ENCODE assay signal across 11 cellular contexts in genomic region chr6:26268659-26269402, GRCh38.
DNase-seq lines count a peak whose midpoint lies in the region; TF ChIP-seq lines count a peak whose summit lies in the region.
"Had no signal": no experiment of that assay in that cellular context is flagged by ENCODE, and none has a peak within 500 bp of the region (broad histone marks: within the 10 kb centered on the region; RNA-seq: fewer than 3 reads in every experiment).

No MANE protein-coding gene starts in this region.

- H3K79me2 ChIP-seq in trophoblast cell (ENCODE audit: control insufficient read depth, insufficient read depth, low read length, poor library complexity), result peaks cover 6% of the 10 kb centered on the region

- no peak overlapping the region for H2BK12ac ChIP-seq in trophoblast cell (ENCODE audit: low read length)

- no peak overlapping the region for H3K18ac ChIP-seq in trophoblast cell (ENCODE audit: low read length)

- DNase-seq in activated CD4-positive, alpha-beta T cell treated with anti-CD3 and anti-CD28 coated beads, Interleukin-2, amount 10 ng/mL, durations not matched to agents 24 days and 14 days, result peak; percentile 69
- DNase-seq in activated CD4-positive, alpha-beta T cell treated with anti-CD3 and anti-CD28 coated beads, Interleukin-2, amount 50 U/mL, for 1 hour, result no peak
- peak; percentile 53 for DNase-seq in NCI-H345 treated with DMSO at 0.1 percent for 48 hours (lab: John Stamatoyannopoulos, UW; ENCODE audit: unreplicated experiment)
- no peak for DNase-seq in trophoblast cell
- DNase-seq in effector memory CD4-positive, alpha-beta T cell, result no peak
- DNase-seq in NCI-H2107 (lab: John Stamatoyannopoulos, UW), result no peak
- DNase-seq in DMS 273 (lab: John Stamatoyannopoulos, UW; ENCODE audit: unreplicated experiment), result no peak

- peak overlapping the region; percentile 17 for H3K4me2 ChIP-seq in trophoblast cell (ENCODE audit: low read length)

- peak overlapping the region; percentile 51 for H3K4me3 Mint-ChIP-seq in activated CD4-positive, alpha-beta T cell treated with anti-CD3 and anti-CD28 coated beads, Interleukin-2, amount 10 ng/mL, durations not matched to agents 24 days and 14 days
- peak overlapping the region in 3 of 5 experiments; percentile 18 to 43 (median 40) for H3K4me3 Mint-ChIP-seq in brain
- H3K4me3 Mint-ChIP-seq: B cell, neural crest cell had no signal

- H4K8ac ChIP-seq in trophoblast cell (ENCODE audit: low read depth, low read length), result no peak overlapping the region

- H4K91ac ChIP-seq in trophoblast cell (ENCODE audit: low read depth, low read length), result no peak overlapping the region

- TF ChIP-seq CTCF in brain (conservative IDR thresholded peaks at IDR 0.05), result no peak

- H3K27me3 Mint-ChIP-seq in activated CD4-positive, alpha-beta T cell treated with anti-CD3 and anti-CD28 coated beads, Interleukin-2, amount 10 ng/mL, durations not matched to agents 24 days and 14 days, result no peaks in the 10 kb centered on the region
- peaks cover 6% of the 10 kb centered on the region for H3K27me3 Mint-ChIP-seq in brain
- H3K27me3 Mint-ChIP-seq: B cell had no signal

- H3K79me1 ChIP-seq in trophoblast cell (ENCODE audit: low read length), result peaks cover 15% of the 10 kb centered on the region

- no peak overlapping the region for H3K23ac ChIP-seq in trophoblast cell (ENCODE audit: low read length)

- H3K36me3 ChIP-seq in trophoblast cell (ENCODE audit: control insufficient read depth in 1 of 2, insufficient read depth in 2 of 2, low read length in 2 of 2), result no peaks in the 10 kb centered on the region
- H3K36me3 ChIP-seq in effector memory CD4-positive, alpha-beta T cell (ENCODE audit: control insufficient read depth, insufficient read depth, low read length), result no peaks in the 10 kb centered on the region

- intact Hi-C loops in activated CD4-positive, alpha-beta T cell treated with anti-CD3 and anti-CD28 coated beads, Interleukin-2, amount 10 ng/mL, durations not matched to agents 24 days and 14 days (cut with micrococcal nuclease), result no loop called here

- H3K4me3 ChIP-seq in trophoblast cell (ENCODE audit: low read depth, low read length), result no peak overlapping the region
- no peak overlapping the region for H3K4me3 ChIP-seq in effector memory CD4-positive, alpha-beta T cell (ENCODE audit: insufficient read depth, low read depth, low read length, poor library complexity, severe bottlenecking)

- H3K27me3 ChIP-seq in trophoblast cell (ENCODE audit: insufficient read depth, low read length), result no peaks in the 10 kb centered on the region
- no peaks in the 10 kb centered on the region for H3K27me3 ChIP-seq in effector memory CD4-positive, alpha-beta T cell (replicated peaks; ENCODE audit: control insufficient read depth, insufficient read depth, low read length, poor library complexity, severe bottlenecking)

- H3K27ac ChIP-seq in trophoblast cell (ENCODE audit: low read depth, low read length), result no peak overlapping the region
- H3K27ac ChIP-seq in effector memory CD4-positive, alpha-beta T cell (ENCODE audit: insufficient read depth, low read length, poor library complexity, severe bottlenecking), result no peak overlapping the region
- H3K27ac ChIP-seq: VCaP had no signal

- H3K4ac ChIP-seq in trophoblast cell (ENCODE audit: low read depth, low read length), result no peak overlapping the region

- no peak overlapping the region for H3K14ac ChIP-seq in trophoblast cell (ENCODE audit: low read length)

- no peaks in the 10 kb centered on the region for H3K9me3 ChIP-seq in trophoblast cell (ENCODE audit: insufficient read depth, low read depth, low read length)
- H3K9me3 ChIP-seq in effector memory CD4-positive, alpha-beta T cell (ENCODE audit: control insufficient read depth, low read length), result no peaks in the 10 kb centered on the region

- H3K9me3 Mint-ChIP-seq in activated CD4-positive, alpha-beta T cell treated with anti-CD3 and anti-CD28 coated beads, Interleukin-2, amount 10 ng/mL, durations not matched to agents 24 days and 14 days, result no peaks in the 10 kb centered on the region
- H3K9me3 Mint-ChIP-seq in brain, result peaks cover 0 to 2% (median 0%) of the 10 kb centered on the region in 5 experiments
- H3K9me3 Mint-ChIP-seq: neural crest cell had no signal

- H3K9ac ChIP-seq in trophoblast cell (ENCODE audit: low read length), result no peak overlapping the region

- no peak overlapping the region for H4K12ac ChIP-seq in trophoblast cell (ENCODE audit: low read depth, low read length)

- H2BK5ac ChIP-seq in trophoblast cell (ENCODE audit: low read depth, low read length, poor library complexity), result no peak overlapping the region

- no peak overlapping the region for H2AFZ ChIP-seq in trophoblast cell (ENCODE audit: insufficient read depth, low read length, poor library complexity)

- H2BK120ac ChIP-seq in trophoblast cell (ENCODE audit: insufficient read depth, low read length, poor library complexity), result no peak overlapping the region

- no peaks in the 10 kb centered on the region for H3K36me3 Mint-ChIP-seq in activated CD4-positive, alpha-beta T cell treated with anti-CD3 and anti-CD28 coated beads, Interleukin-2, amount 10 ng/mL, durations not matched to agents 24 days and 14 days (ENCODE audit: low read depth)
- H3K36me3 Mint-ChIP-seq in brain, result no peaks in the 10 kb centered on the region

- peaks cover 0 to 3% of the 10 kb centered on the region in 2 experiments for H3K4me1 ChIP-seq in trophoblast cell (ENCODE audit: control insufficient read depth in 1 of 2, insufficient read depth in 2 of 2, low read length in 2 of 2)
- peaks cover 11% of the 10 kb centered on the region for H3K4me1 ChIP-seq in effector memory CD4-positive, alpha-beta T cell (ENCODE audit: control insufficient read depth, insufficient read depth, low read length, poor library complexity, severe bottlenecking)

- no peak overlapping the region for H2AK5ac ChIP-seq in trophoblast cell (ENCODE audit: low read length)

- H3K4me1 Mint-ChIP-seq in activated CD4-positive, alpha-beta T cell treated with anti-CD3 and anti-CD28 coated beads, Interleukin-2, amount 10 ng/mL, durations not matched to agents 24 days and 14 days, result peaks cover 26% of the 10 kb centered on the region
- peaks cover 26% of the 10 kb centered on the region for H3K4me1 Mint-ChIP-seq in brain

- WGBS in trophoblast cell (ENCODE audit: extremely low coverage, insufficient coverage, insufficient read length), result no CpG with 5 or more reads among the region's 19 CpGs

- H3K27ac Mint-ChIP-seq in activated CD4-positive, alpha-beta T cell treated with anti-CD3 and anti-CD28 coated beads, Interleukin-2, amount 10 ng/mL, durations not matched to agents 24 days and 14 days, result peak overlapping the region; percentile 62
- H3K27ac Mint-ChIP-seq in brain, result peak overlapping the region in 1 of 5 experiments; percentile 83
- H3K27ac Mint-ChIP-seq: B cell had no signal

Comparison
In these comparisons a context has a peak if more than half of its experiments do, and no peak if none do; other contexts are left out.
1. DNase-seq: peak in activated CD4-positive, alpha-beta T cell treated with anti-CD3 and anti-CD28 coated beads, Interleukin-2, amount 10 ng/mL, durations not matched to agents 24 days and 14 days (single experiment) and NCI-H345 treated with DMSO at 0.1 percent for 48 hours (single experiment); none in activated CD4-positive, alpha-beta T cell treated with anti-CD3 and anti-CD28 coated beads, Interleukin-2, amount 50 U/mL, for 1 hour (single experiment), trophoblast cell (0 of 2), effector memory CD4-positive, alpha-beta T cell (0 of 3), NCI-H2107 (single experiment) and DMS 273 (single experiment).